In the genomic region with DNA sequence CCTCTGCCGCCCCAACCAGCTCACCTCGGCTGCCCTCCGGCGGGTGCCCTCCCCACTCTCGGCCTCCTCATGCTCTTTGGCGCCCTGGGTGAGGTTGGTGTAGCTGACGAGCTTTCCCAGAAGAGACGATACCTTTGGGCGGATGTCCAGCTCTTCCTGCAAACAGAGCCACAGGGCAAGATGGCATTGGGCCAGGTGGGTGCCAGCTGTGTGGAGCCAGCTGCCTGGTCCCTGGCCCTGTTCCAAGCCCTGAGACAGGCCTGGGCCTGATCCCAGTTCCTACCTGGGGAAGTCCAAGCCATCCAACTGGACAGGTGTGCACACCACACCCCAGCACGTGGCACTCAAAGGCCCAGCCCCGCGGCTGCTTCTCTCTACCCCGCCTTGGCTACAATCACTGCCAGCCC, we compare ENCODE assay signal across 2 cellular contexts.
TF ChIP-seq lines count a peak whose summit lies in the region.

No MANE protein-coding gene starts in this region.

TF ChIP-seq in IMR-90, 13 proteins besides CTCF, POLR2A, EP300 and RAD21:
- TF ChIP-seq, protein P1, sequence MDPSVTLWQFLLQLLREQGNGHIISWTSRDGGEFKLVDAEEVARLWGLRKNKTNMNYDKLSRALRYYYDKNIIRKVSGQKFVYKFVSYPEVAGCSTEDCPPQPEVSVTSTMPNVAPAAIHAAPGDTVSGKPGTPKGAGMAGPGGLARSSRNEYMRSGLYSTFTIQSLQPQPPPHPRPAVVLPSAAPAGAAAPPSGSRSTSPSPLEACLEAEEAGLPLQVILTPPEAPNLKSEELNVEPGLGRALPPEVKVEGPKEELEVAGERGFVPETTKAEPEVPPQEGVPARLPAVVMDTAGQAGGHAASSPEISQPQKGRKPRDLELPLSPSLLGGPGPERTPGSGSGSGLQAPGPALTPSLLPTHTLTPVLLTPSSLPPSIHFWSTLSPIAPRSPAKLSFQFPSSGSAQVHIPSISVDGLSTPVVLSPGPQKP (IDR thresholded peaks at IDR 0.05; ENCODE audit: borderline replicate concordance, low read depth, low read length): no peak
- TF ChIP-seq CHD1 (IDR thresholded peaks at IDR 0.05; ENCODE audit: low read depth, low read length) (no peak), RFX5 (IDR thresholded peaks at IDR 0.05; ENCODE audit: low read depth, low read length) (no peak), CEBPB (IDR thresholded peaks at IDR 0.05; ENCODE audit: low read depth, low read length) (no peak), NFE2L2 (IDR thresholded peaks at IDR 0.05; ENCODE audit: low read depth, low read length) (no peak), SMC3 (IDR thresholded peaks at IDR 0.05; ENCODE audit: low read depth, low read length) (no peak), RCOR1 (IDR thresholded peaks at IDR 0.05; ENCODE audit: insufficient replicate concordance, low read length) (no peak), FOS (IDR thresholded peaks at IDR 0.05; ENCODE audit: low read depth, low read length) (no peak)

TF ChIP-seq in GM12891, 5 proteins besides CTCF, POLR2A, EP300 and RAD21 (continued from another document):
- TF ChIP-seq POLR2AphosphoS5 (IDR thresholded peaks at IDR 0.05; ENCODE audit: low read depth, low read length): no peak
- no peak for TF ChIP-seq PAX5 (IDR thresholded peaks at IDR 0.05; ENCODE audit: insufficient read depth, low read length, severe bottlenecking)
- TF ChIP-seq TAF1 (IDR thresholded peaks at IDR 0.05; ENCODE audit: low read depth, low read length): no peak
